Comparison of ENCODE assay signal across 1 cellular context in genomic region chr3:72322264-72322976, GRCh38.
TF ChIP-seq lines count a peak whose summit lies in the region.

No MANE protein-coding gene starts in this region.

TF ChIP-seq in K562, 482 proteins besides CTCF, POLR2A, EP300 and RAD21 (continued from another document):
- TF ChIP-seq MEF2D (tag; conservative IDR thresholded peaks at IDR 0.05; ENCODE audit: low read depth) = peak; percentile 74; the same call in 1 of the 2 replicates
- no peak for TF ChIP-seq E2F5 (CRISPR knock-in tag; IDR thresholded peaks at IDR 0.05)
- peak; percentile 89 for TF ChIP-seq BRD9 (IDR thresholded peaks at IDR 0.05; ENCODE audit: low read depth, partially characterized antibody)
- no peak for TF ChIP-seq ZNF79 (CRISPR knock-in tag; IDR thresholded peaks at IDR 0.05; ENCODE audit: low read depth)
- TF ChIP-seq SIX5 (IDR thresholded peaks at IDR 0.05; ENCODE audit: borderline replicate concordance in 1 of 2, insufficient read depth in 1 of 2, low read depth in 1 of 2, low read length in 2 of 2) = no peak
- peak; percentile 60; the same call in 1 of the 2 replicates for TF ChIP-seq ZSCAN32 (CRISPR knock-in tag; IDR thresholded peaks at IDR 0.05)
- TF ChIP-seq TFE3 (CRISPR knock-in tag; IDR thresholded peaks at IDR 0.05) = peak; percentile 11; the same call in 1 of the 2 replicates
- TF ChIP-seq ZNF12 (CRISPR knock-in tag; IDR thresholded peaks at IDR 0.05) = no peak
